1 cellular context compared by ENCODE assay signal in genomic region chr9:126144215-126144614, GRCh38.
TF ChIP-seq lines count a peak whose summit lies in the region.

No MANE protein-coding gene starts in this region.

TF ChIP-seq in GM23338, 12 proteins besides CTCF, POLR2A, EP300 and RAD21 (continued from another document):
- TF ChIP-seq REST (IDR thresholded peaks at IDR 0.05; ENCODE audit: unreplicated experiment), result no peak
- TF ChIP-seq JUNB (IDR thresholded peaks at IDR 0.05; ENCODE audit: unreplicated experiment), result no peak
- TF ChIP-seq NANOG (IDR thresholded peaks at IDR 0.05; ENCODE audit: borderline replicate concordance), result no peak
- no peak for TF ChIP-seq POLR2AphosphoS5 (IDR thresholded peaks at IDR 0.05; ENCODE audit: low read depth)
- no peak for TF ChIP-seq EZH2phosphoT487 (IDR thresholded peaks at IDR 0.05; ENCODE audit: unreplicated experiment)
- TF ChIP-seq ZNF331 (CRISPR knock-in tag; IDR thresholded peaks at IDR 0.05; ENCODE audit: low read depth), result no peak
- TF ChIP-seq ZNF462 (CRISPR knock-in tag; IDR thresholded peaks at IDR 0.05), result no peak
- TF ChIP-seq CREB1 (CRISPR knock-in tag; IDR thresholded peaks at IDR 0.05; ENCODE audit: low read depth), result no peak
- TF ChIP-seq, protein P1, sequence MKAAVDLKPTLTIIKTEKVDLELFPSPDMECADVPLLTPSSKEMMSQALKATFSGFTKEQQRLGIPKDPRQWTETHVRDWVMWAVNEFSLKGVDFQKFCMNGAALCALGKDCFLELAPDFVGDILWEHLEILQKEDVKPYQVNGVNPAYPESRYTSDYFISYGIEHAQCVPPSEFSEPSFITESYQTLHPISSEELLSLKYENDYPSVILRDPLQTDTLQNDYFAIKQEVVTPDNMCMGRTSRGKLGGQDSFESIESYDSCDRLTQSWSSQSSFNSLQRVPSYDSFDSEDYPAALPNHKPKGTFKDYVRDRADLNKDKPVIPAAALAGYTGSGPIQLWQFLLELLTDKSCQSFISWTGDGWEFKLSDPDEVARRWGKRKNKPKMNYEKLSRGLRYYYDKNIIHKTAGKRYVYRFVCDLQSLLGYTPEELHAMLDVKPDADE (IDR thresholded peaks at IDR 0.05), result no peak
- no peak for TF ChIP-seq STAT1 (IDR thresholded peaks at IDR 0.05; ENCODE audit: unreplicated experiment)
- no peak for TF ChIP-seq EZH2 (IDR thresholded peaks at IDR 0.05; ENCODE audit: low read depth, unreplicated experiment)
